In the genomic region with DNA sequence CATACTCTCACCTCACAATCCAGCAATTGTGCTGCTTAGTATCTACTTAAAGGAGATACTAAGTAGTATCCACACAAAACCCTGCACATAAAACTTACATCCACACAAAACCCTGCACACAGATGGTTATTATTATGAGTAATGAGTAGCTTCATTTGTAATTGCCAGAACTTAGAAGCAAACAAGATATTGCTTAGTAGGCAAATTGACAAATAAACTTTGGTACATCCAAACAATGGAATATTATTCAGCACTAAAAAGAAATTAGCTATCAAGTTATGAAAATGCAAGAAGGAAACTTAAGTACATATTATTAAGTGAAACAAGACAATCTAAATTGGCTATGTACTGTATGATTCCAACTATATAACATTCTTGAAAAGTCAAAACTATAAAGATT, we compare ENCODE assay signal across 27 cellular contexts.
"Had no signal": no experiment of that assay in that cellular context is flagged by ENCODE, and none has a peak within 500 bp of the region (broad histone marks: within the 10 kb centered on the region; RNA-seq: fewer than 3 reads in every experiment).

No MANE protein-coding gene starts in this region.

- DNase-seq: stimulated activated CD4-positive, alpha-beta T cell treated with anti-CD3 and anti-CD28 coated beads, Interleukin-2, amount 100 ng/mL, for 48 hours; stimulated activated CD4-positive, alpha-beta T cell treated with anti-CD3 and anti-CD28 coated beads, Interleukin-4, amount 100 ng/mL, for 1 hour; stimulated activated CD4-positive, alpha-beta T cell treated with anti-CD3 and anti-CD28 coated beads, Interleukin-4, amount 100 ng/mL, for 24 hours; stimulated activated CD4-positive, alpha-beta T cell treated with anti-CD3 and anti-CD28 coated beads, Interleukin-4, amount 100 ng/mL, for 4 hours; stimulated activated CD8-positive, alpha-beta memory T cell treated with anti-CD3 and anti-CD28 coated beads, Interleukin-4, amount 100 ng/mL, for 48 hours; stimulated activated naive B cell treated with anti-CD40 and anti-IgM and Interleukin-4, amounts not matched to agents 10 μg/mL and 1 μg/mL and 100 μg/mL, for 72 hours; stimulated activated naive CD4-positive, alpha-beta T cell; stimulated activated naive CD4-positive, alpha-beta T cell treated with Interleukin-2 at 50 U/mL for 16 hours; stimulated activated naive CD8-positive, alpha-beta T cell treated with anti-CD3 and anti-CD28 coated beads, Interleukin-15, amount 100 ng/mL, for 72 hours; stimulated activated naive CD8-positive, alpha-beta T cell treated with anti-CD3 and anti-CD28 coated beads, Interleukin-15, Interleukin-2, amounts not matched to agents 100 U/mL and 50 U/mL, for 24 hours; stomach; substantia nigra; testis; thyroid gland; tibial artery; transverse colon; trophoblast cell; upper lobe of left lung; upper lobe of right lung; uterus had no signal

- H3K27ac ChIP-seq: stomach, suprapubic skin, testis, thoracic aorta, thyroid gland, tibial artery, tibial nerve, transverse colon, upper lobe of left lung, upper lobe of right lung, uterus, vagina had no signal

- H3K9me3 ChIP-seq: stomach, suprapubic skin, testis, thoracic aorta, thyroid gland, tibial artery, tibial nerve, transverse colon, upper lobe of left lung, upper lobe of right lung, uterus, vagina had no signal

- H3K4me3 ChIP-seq: stomach, suprapubic skin, testis, thoracic aorta, thyroid gland, tibial artery, tibial nerve, transverse colon, upper lobe of left lung, upper lobe of right lung, uterus, vagina had no signal

- FAIRE-seq: urothelium cell line had no signal

- ATAC-seq: stimulated activated effector memory CD8-positive, alpha-beta T cell treated with anti-CD3 and anti-CD28 coated beads, Interleukin-12 subunit alpha, Interleukin-12 subunit beta, amount 100 ng/mL, for 72 hours; stimulated activated memory B cell treated with anti-CD40 and anti-IgM and Interleukin-4, amounts not matched to agents 10 μg/mL and 1 μg/mL and 100 μg/mL, for 72 hours; stimulated activated naive B cell treated with anti-CD40 and anti-IgM and Interleukin-4, amounts not matched to agents 10 μg/mL and 1 μg/mL and 100 μg/mL, for 72 hours; stimulated activated naive CD8-positive, alpha-beta T cell treated with anti-CD3 and anti-CD28 coated beads, Interleukin-15, amount 100 ng/mL, for 72 hours; stimulated activated naive CD8-positive, alpha-beta T cell treated with anti-CD3 and anti-CD28 coated beads, Interleukin-15, Interleukin-2, amounts not matched to agents 100 U/mL and 50 U/mL, for 24 hours; upper lobe of right lung had no signal

- H3K36me3 ChIP-seq: stomach, suprapubic skin, thoracic aorta, thyroid gland, tibial artery, tibial nerve, transverse colon, upper lobe of left lung, upper lobe of right lung, uterus, vagina had no signal

- H3K4me1 ChIP-seq: stomach, suprapubic skin, testis, thyroid gland, tibial artery, tibial nerve, transverse colon, upper lobe of left lung, upper lobe of right lung, uterus, vagina had no signal

- H3K27me3 ChIP-seq: stomach, suprapubic skin, testis, thyroid gland, tibial artery, tibial nerve, transverse colon, upper lobe of left lung, upper lobe of right lung, uterus, vagina had no signal
